ENCODE assay signal across 2 cellular contexts in genomic region chr4:143287571-143287923, GRCh38.
TF ChIP-seq lines count a peak whose summit lies in the region.

No MANE protein-coding gene starts in this region.

TF ChIP-seq in IMR-90, 13 proteins besides CTCF, POLR2A, EP300 and RAD21:
- TF ChIP-seq RCOR1 (IDR thresholded peaks at IDR 0.05; ENCODE audit: insufficient replicate concordance, low read length) (no peak), MXI1 (IDR thresholded peaks at IDR 0.05; ENCODE audit: borderline replicate concordance, low read depth, low read length) (no peak), SMC3 (IDR thresholded peaks at IDR 0.05; ENCODE audit: low read depth, low read length) (no peak), FOS (IDR thresholded peaks at IDR 0.05; ENCODE audit: low read depth, low read length) (no peak), USF2 (IDR thresholded peaks at IDR 0.05; ENCODE audit: low read depth, low read length) (no peak), MAFK (IDR thresholded peaks at IDR 0.05; ENCODE audit: low read depth, low read length) (no peak), NFE2L2 (IDR thresholded peaks at IDR 0.05; ENCODE audit: low read depth, low read length) (no peak), CHD1 (IDR thresholded peaks at IDR 0.05; ENCODE audit: low read depth, low read length) (no peak), BHLHE40 (IDR thresholded peaks at IDR 0.05; ENCODE audit: low read depth, low read length) (no peak), CEBPB (IDR thresholded peaks at IDR 0.05; ENCODE audit: low read depth, low read length) (no peak), RFX5 (IDR thresholded peaks at IDR 0.05; ENCODE audit: low read depth, low read length) (no peak), MAZ (IDR thresholded peaks at IDR 0.05; ENCODE audit: borderline replicate concordance, low read depth, low read length) (no peak)
- TF ChIP-seq, protein P1, sequence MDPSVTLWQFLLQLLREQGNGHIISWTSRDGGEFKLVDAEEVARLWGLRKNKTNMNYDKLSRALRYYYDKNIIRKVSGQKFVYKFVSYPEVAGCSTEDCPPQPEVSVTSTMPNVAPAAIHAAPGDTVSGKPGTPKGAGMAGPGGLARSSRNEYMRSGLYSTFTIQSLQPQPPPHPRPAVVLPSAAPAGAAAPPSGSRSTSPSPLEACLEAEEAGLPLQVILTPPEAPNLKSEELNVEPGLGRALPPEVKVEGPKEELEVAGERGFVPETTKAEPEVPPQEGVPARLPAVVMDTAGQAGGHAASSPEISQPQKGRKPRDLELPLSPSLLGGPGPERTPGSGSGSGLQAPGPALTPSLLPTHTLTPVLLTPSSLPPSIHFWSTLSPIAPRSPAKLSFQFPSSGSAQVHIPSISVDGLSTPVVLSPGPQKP (IDR thresholded peaks at IDR 0.05; ENCODE audit: borderline replicate concordance, low read depth, low read length) = no peak
TF ChIP-seq in IMR-90: peak in this region for 0.

TF ChIP-seq in GM12878, 131 proteins besides CTCF, POLR2A, EP300 and RAD21:
- TF ChIP-seq CHD2 (IDR thresholded peaks at IDR 0.05; ENCODE audit: borderline replicate concordance, low read depth, low read length) = no peak
- TF ChIP-seq ZNF592 (IDR thresholded peaks at IDR 0.05) = no peak
- TF ChIP-seq NFIC (IDR thresholded peaks at IDR 0.05; ENCODE audit: low read depth, low read length) = no peak
- TF ChIP-seq EZH2 (IDR thresholded peaks at IDR 0.05; ENCODE audit: borderline replicate concordance, control insufficient read depth, low read depth, low read length) = no peak
- no peak for TF ChIP-seq ZBED1 (IDR thresholded peaks at IDR 0.05; ENCODE audit: borderline replicate concordance)
- TF ChIP-seq PML (IDR thresholded peaks at IDR 0.05; ENCODE audit: low read length) = no peak
- TF ChIP-seq, protein P2, sequence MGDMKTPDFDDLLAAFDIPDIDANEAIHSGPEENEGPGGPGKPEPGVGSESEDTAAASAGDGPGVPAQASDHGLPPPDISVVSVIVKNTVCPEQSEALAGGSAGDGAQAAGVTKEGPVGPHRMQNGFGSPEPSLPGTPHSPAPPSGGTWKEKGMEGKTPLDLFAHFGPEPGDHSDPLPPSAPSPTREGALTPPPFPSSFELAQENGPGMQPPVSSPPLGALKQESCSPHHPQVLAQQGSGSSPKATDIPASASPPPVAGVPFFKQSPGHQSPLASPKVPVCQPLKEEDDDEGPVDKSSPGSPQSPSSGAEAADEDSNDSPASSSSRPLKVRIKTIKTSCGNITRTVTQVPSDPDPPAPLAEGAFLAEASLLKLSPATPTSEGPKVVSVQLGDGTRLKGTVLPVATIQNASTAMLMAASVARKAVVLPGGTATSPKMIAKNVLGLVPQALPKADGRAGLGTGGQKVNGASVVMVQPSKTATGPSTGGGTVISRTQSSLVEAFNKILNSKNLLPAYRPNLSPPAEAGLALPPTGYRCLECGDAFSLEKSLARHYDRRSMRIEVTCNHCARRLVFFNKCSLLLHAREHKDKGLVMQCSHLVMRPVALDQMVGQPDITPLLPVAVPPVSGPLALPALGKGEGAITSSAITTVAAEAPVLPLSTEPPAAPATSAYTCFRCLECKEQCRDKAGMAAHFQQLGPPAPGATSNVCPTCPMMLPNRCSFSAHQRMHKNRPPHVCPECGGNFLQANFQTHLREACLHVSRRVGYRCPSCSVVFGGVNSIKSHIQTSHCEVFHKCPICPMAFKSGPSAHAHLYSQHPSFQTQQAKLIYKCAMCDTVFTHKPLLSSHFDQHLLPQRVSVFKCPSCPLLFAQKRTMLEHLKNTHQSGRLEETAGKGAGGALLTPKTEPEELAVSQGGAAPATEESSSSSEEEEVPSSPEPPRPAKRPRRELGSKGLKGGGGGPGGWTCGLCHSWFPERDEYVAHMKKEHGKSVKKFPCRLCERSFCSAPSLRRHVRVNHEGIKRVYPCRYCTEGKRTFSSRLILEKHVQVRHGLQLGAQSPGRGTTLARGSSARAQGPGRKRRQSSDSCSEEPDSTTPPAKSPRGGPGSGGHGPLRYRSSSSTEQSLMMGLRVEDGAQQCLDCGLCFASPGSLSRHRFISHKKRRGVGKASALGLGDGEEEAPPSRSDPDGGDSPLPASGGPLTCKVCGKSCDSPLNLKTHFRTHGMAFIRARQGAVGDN (IDR thresholded peaks at IDR 0.05) = no peak
- TF ChIP-seq, protein P3, sequence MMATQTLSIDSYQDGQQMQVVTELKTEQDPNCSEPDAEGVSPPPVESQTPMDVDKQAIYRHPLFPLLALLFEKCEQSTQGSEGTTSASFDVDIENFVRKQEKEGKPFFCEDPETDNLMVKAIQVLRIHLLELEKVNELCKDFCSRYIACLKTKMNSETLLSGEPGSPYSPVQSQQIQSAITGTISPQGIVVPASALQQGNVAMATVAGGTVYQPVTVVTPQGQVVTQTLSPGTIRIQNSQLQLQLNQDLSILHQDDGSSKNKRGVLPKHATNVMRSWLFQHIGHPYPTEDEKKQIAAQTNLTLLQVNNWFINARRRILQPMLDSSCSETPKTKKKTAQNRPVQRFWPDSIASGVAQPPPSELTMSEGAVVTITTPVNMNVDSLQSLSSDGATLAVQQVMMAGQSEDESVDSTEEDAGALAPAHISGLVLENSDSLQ (IDR thresholded peaks at IDR 0.05) = no peak
- TF ChIP-seq BACH1 (IDR thresholded peaks at IDR 0.05; ENCODE audit: borderline replicate concordance) = no peak
- TF ChIP-seq MTA3 (IDR thresholded peaks at IDR 0.05; ENCODE audit: borderline replicate concordance, low read length) = no peak
- no peak for TF ChIP-seq TCF12 (IDR thresholded peaks at IDR 0.05; ENCODE audit: low read depth, low read length)
- TF ChIP-seq, protein P4, sequence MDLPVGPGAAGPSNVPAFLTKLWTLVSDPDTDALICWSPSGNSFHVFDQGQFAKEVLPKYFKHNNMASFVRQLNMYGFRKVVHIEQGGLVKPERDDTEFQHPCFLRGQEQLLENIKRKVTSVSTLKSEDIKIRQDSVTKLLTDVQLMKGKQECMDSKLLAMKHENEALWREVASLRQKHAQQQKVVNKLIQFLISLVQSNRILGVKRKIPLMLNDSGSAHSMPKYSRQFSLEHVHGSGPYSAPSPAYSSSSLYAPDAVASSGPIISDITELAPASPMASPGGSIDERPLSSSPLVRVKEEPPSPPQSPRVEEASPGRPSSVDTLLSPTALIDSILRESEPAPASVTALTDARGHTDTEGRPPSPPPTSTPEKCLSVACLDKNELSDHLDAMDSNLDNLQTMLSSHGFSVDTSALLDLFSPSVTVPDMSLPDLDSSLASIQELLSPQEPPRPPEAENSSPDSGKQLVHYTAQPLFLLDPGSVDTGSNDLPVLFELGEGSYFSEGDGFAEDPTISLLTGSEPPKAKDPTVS (IDR thresholded peaks at IDR 0.05; ENCODE audit: low read depth, low read length) = no peak
- no peak for TF ChIP-seq NR2C2 (IDR thresholded peaks at IDR 0.05; ENCODE audit: borderline replicate concordance, control insufficient read depth, insufficient read length, low read depth)
